In the genomic region with DNA sequence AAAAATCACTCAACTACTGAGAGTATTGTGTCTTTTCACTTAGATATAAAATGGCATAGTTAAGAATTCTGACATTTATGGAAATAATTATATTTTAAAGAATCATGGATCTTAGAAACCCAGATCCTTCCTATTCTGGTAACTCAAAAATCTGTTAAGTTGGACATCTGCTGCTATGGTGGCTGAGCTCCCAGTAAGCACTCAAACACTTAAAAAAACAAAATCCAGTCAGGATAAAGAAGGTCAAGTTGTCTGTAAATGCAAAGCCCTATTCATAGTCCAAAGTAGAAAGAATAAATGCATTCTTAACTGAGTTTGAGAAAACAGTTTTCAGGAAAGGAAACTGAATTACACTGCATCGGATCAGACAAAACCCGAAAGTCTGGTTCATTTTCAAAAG, we compare ENCODE assay signal across 13 cellular contexts. TPM values are rescaled to one million over a fixed set of nuclear protein-coding genes. Genes with fewer than 3 reads are reported as not detected.
DNase-seq lines count a peak whose midpoint lies in the region; ATAC-seq and TF ChIP-seq lines count a peak whose summit lies in the region.
"Had no signal": no experiment of that assay in that cellular context is flagged by ENCODE, and none has a peak within 500 bp of the region (broad histone marks: within the 10 kb centered on the region; RNA-seq: fewer than 3 reads in every experiment).

No MANE protein-coding gene starts in this region.

- peaks cover 18% of the 10 kb centered on the region for H3F3A ChIP-seq in MM.1S (ENCODE audit: insufficient read depth, low read length)

- H3K27ac ChIP-seq in MM.1S (ENCODE audit: low read length) (peak overlapping the region; percentile 4; the same call in 1 of the 2 replicates), WERI-Rb-1 (0 out of 2 replicates have a peak overlapping the region, but pooled peaks have one; percentile 18)
- H3K27ac ChIP-seq: SK-N-MC had no signal

- H4K20me1 ChIP-seq in MM.1S (ENCODE audit: insufficient read depth, low read length), result no peaks in the 10 kb centered on the region; the same call in 1 of the 2 replicates

- no peak overlapping the region for H3K4me3 Mint-ChIP-seq in nephron progenitor cell
- no peak overlapping the region for H3K4me3 Mint-ChIP-seq in activated CD4-positive, alpha-beta memory T cell treated with anti-CD3 and anti-CD28 coated beads, Interleukin-2, amount 10 ng/mL, durations not matched to agents 7 days and 5 days
- H3K4me3 Mint-ChIP-seq: CD4-positive, alpha-beta T cell; GM23338 had no signal

- POLR2A ChIA-PET in activated CD4-positive, alpha-beta memory T cell treated with anti-CD3 and anti-CD28 coated beads, Interleukin-2, amount 10 ng/mL, durations not matched to agents 7 days and 5 days (lab: Charles Lee), result interaction anchor here (1.3 kb wide), 1 partner anchor 78 kb away, joined by 5 read pairs; no protein-coding TSS in a partner anchor

- no peaks in the 10 kb centered on the region for H3K9me2 ChIP-seq in MM.1S (replicated peaks; ENCODE audit: insufficient read depth, low read length)

- no peak overlapping the region for H2AFZ ChIP-seq in MM.1S (ENCODE audit: low read length)
- H2AFZ ChIP-seq: GM23338 had no signal

- ATAC-seq in HG02970 (IDR thresholded peaks at IDR 0.05; ENCODE audit: low FRiP score, unreplicated experiment), result no peak

- DNase-seq in MM.1S (no peak), WERI-Rb-1 (no peak), nephron progenitor cell (no peak), GM19238 (ENCODE audit: insufficient read length, low spot score) (no peak), hippocampal formation (lab: John Stamatoyannopoulos, UW) (no peak)
- no peak for DNase-seq in activated CD4-positive, alpha-beta memory T cell treated with anti-CD3 and anti-CD28 coated beads, Interleukin-2, amount 10 ng/mL, durations not matched to agents 7 days and 5 days
- DNase-seq: NCI-H2107, Right ventricle myocardium superior had no signal

- H3K4me2 ChIP-seq in MM.1S (ENCODE audit: low read depth, low read length), result no peak overlapping the region
- H3K4me2 ChIP-seq: GM23338 had no signal

- H3K4me3 ChIP-seq in MM.1S (ENCODE audit: low read length) (no peak overlapping the region), WERI-Rb-1 (ENCODE audit: low read depth, low read length) (no peak overlapping the region)
- H3K4me3 ChIP-seq: GM23338, SK-N-MC had no signal

- CTCF ChIA-PET in activated CD4-positive, alpha-beta memory T cell treated with anti-CD3 and anti-CD28 coated beads, Interleukin-2, amount 10 ng/mL, durations not matched to agents 7 days and 5 days (lab: Charles Lee), result interaction anchor here (0.7 to 7.5 kb wide), 10 partner anchors 8 to 100 kb away, joined by 3 to 121 read pairs (median 5); a partner anchor contains a TSS

- H3K27me3 ChIP-seq in MM.1S (replicated peaks; ENCODE audit: insufficient read depth, low read length) (no peaks in the 10 kb centered on the region), WERI-Rb-1 (ENCODE audit: insufficient read depth, low read depth, severe bottlenecking) (no peaks in the 10 kb centered on the region)
- H3K27me3 ChIP-seq: BE2C had no signal

- H3K4me1 ChIP-seq in MM.1S (ENCODE audit: low read length), result peaks cover 6% of the 10 kb centered on the region; the same call in 1 of the 2 replicates
- H3K4me1 ChIP-seq: BE2C had no signal

- H3K27ac Mint-ChIP-seq in nephron progenitor cell, result peak overlapping the region; percentile 59
- no peak overlapping the region for H3K27ac Mint-ChIP-seq in activated CD4-positive, alpha-beta memory T cell treated with anti-CD3 and anti-CD28 coated beads, Interleukin-2, amount 10 ng/mL, durations not matched to agents 7 days and 5 days
- H3K27ac Mint-ChIP-seq: CD4-positive, alpha-beta T cell had no signal

- peaks cover 17% of the 10 kb centered on the region for H3K36me3 ChIP-seq in MM.1S (replicated peaks; ENCODE audit: insufficient read depth, low read length)
- H3K36me3 ChIP-seq in WERI-Rb-1, result peaks cover 28% of the 10 kb centered on the region

- no peaks in the 10 kb centered on the region for H3K9me3 Mint-ChIP-seq in nephron progenitor cell
- no peaks in the 10 kb centered on the region for H3K9me3 Mint-ChIP-seq in activated CD4-positive, alpha-beta memory T cell treated with anti-CD3 and anti-CD28 coated beads, Interleukin-2, amount 10 ng/mL, durations not matched to agents 7 days and 5 days
- H3K9me3 Mint-ChIP-seq: CD4-positive, alpha-beta T cell; GM23338 had no signal

- H3K9me3 ChIP-seq in MM.1S (replicated peaks; ENCODE audit: insufficient read depth, low read length) (no peaks in the 10 kb centered on the region), WERI-Rb-1 (ENCODE audit: severe bottlenecking) (no peaks in the 10 kb centered on the region)
- H3K9me3 ChIP-seq: BE2C had no signal

- H3K79me2 ChIP-seq in MM.1S (ENCODE audit: low read length), result peaks cover 76% of the 10 kb centered on the region

- TF ChIP-seq CTCF in MM.1S (IDR thresholded peaks at IDR 0.05; ENCODE audit: low read length) (no peak), WERI-Rb-1 (IDR thresholded peaks at IDR 0.05; ENCODE audit: low read depth, low read length) (no peak), nephron progenitor cell (IDR thresholded peaks at IDR 0.05) (no peak)

- no peak overlapping the region for H3K9ac ChIP-seq in MM.1S (ENCODE audit: low read length)

- H3K27me3 Mint-ChIP-seq in nephron progenitor cell (ENCODE audit: low read depth, poor library complexity), result no peaks in the 10 kb centered on the region
- no peaks in the 10 kb centered on the region for H3K27me3 Mint-ChIP-seq in activated CD4-positive, alpha-beta memory T cell treated with anti-CD3 and anti-CD28 coated beads, Interleukin-2, amount 10 ng/mL, durations not matched to agents 7 days and 5 days
- H3K27me3 Mint-ChIP-seq: CD4-positive, alpha-beta T cell had no signal

- H3K4me1 Mint-ChIP-seq in nephron progenitor cell, result no peaks in the 10 kb centered on the region
- H3K4me1 Mint-ChIP-seq in activated CD4-positive, alpha-beta memory T cell treated with anti-CD3 and anti-CD28 coated beads, Interleukin-2, amount 10 ng/mL, durations not matched to agents 7 days and 5 days, result no peaks in the 10 kb centered on the region
- H3K4me1 Mint-ChIP-seq: GM23338 had no signal

- H3K36me3 Mint-ChIP-seq in nephron progenitor cell (ENCODE audit: low read depth), result peaks cover 41% of the 10 kb centered on the region
- H3K36me3 Mint-ChIP-seq in activated CD4-positive, alpha-beta memory T cell treated with anti-CD3 and anti-CD28 coated beads, Interleukin-2, amount 10 ng/mL, durations not matched to agents 7 days and 5 days (ENCODE audit: low read depth), result peaks cover 35% of the 10 kb centered on the region

RNA-seq across cellular contexts. Expression of a gene that starts 35.6 kb away (rescaled TPM):
- 10 to 100 TPM; 29.2 to 31.5 TPM for total RNA-seq in activated CD4-positive, alpha-beta memory T cell treated with anti-CD3 and anti-CD28 coated beads, Interleukin-2, amount 10 ng/mL, durations not matched to agents 7 days and 5 days
